2 cellular contexts compared by ENCODE assay signal in the genomic region with DNA sequence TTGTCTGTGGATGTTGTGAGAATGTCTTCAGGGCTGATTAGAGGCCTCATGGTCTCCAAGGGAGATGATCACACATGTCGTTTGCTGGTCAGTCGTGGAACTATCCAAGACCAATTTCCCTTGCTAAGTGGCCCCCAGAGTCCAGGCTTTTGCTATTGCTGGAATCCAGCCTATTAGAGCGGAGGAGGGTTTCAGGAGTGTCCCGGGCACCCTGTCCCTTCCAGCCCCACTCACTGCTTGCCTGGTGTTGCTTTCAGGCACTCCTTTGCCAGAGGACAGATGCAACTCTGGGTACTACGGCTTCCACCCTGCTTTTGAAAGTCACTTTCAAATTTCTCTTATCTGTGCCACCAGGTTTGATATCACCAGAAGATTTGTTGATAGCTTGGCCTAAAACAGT.
TF ChIP-seq lines count a peak whose summit lies in the region.

No MANE protein-coding gene starts in this region.

TF ChIP-seq in GM23338, 12 proteins besides CTCF, POLR2A, EP300 and RAD21:
- no peak for TF ChIP-seq ZNF114 (CRISPR knock-in tag; IDR thresholded peaks at IDR 0.05)
- no peak for TF ChIP-seq JUNB (IDR thresholded peaks at IDR 0.05; ENCODE audit: unreplicated experiment)
- TF ChIP-seq EZH2 (IDR thresholded peaks at IDR 0.05; ENCODE audit: low read depth, unreplicated experiment): no peak
- TF ChIP-seq, protein P1, sequence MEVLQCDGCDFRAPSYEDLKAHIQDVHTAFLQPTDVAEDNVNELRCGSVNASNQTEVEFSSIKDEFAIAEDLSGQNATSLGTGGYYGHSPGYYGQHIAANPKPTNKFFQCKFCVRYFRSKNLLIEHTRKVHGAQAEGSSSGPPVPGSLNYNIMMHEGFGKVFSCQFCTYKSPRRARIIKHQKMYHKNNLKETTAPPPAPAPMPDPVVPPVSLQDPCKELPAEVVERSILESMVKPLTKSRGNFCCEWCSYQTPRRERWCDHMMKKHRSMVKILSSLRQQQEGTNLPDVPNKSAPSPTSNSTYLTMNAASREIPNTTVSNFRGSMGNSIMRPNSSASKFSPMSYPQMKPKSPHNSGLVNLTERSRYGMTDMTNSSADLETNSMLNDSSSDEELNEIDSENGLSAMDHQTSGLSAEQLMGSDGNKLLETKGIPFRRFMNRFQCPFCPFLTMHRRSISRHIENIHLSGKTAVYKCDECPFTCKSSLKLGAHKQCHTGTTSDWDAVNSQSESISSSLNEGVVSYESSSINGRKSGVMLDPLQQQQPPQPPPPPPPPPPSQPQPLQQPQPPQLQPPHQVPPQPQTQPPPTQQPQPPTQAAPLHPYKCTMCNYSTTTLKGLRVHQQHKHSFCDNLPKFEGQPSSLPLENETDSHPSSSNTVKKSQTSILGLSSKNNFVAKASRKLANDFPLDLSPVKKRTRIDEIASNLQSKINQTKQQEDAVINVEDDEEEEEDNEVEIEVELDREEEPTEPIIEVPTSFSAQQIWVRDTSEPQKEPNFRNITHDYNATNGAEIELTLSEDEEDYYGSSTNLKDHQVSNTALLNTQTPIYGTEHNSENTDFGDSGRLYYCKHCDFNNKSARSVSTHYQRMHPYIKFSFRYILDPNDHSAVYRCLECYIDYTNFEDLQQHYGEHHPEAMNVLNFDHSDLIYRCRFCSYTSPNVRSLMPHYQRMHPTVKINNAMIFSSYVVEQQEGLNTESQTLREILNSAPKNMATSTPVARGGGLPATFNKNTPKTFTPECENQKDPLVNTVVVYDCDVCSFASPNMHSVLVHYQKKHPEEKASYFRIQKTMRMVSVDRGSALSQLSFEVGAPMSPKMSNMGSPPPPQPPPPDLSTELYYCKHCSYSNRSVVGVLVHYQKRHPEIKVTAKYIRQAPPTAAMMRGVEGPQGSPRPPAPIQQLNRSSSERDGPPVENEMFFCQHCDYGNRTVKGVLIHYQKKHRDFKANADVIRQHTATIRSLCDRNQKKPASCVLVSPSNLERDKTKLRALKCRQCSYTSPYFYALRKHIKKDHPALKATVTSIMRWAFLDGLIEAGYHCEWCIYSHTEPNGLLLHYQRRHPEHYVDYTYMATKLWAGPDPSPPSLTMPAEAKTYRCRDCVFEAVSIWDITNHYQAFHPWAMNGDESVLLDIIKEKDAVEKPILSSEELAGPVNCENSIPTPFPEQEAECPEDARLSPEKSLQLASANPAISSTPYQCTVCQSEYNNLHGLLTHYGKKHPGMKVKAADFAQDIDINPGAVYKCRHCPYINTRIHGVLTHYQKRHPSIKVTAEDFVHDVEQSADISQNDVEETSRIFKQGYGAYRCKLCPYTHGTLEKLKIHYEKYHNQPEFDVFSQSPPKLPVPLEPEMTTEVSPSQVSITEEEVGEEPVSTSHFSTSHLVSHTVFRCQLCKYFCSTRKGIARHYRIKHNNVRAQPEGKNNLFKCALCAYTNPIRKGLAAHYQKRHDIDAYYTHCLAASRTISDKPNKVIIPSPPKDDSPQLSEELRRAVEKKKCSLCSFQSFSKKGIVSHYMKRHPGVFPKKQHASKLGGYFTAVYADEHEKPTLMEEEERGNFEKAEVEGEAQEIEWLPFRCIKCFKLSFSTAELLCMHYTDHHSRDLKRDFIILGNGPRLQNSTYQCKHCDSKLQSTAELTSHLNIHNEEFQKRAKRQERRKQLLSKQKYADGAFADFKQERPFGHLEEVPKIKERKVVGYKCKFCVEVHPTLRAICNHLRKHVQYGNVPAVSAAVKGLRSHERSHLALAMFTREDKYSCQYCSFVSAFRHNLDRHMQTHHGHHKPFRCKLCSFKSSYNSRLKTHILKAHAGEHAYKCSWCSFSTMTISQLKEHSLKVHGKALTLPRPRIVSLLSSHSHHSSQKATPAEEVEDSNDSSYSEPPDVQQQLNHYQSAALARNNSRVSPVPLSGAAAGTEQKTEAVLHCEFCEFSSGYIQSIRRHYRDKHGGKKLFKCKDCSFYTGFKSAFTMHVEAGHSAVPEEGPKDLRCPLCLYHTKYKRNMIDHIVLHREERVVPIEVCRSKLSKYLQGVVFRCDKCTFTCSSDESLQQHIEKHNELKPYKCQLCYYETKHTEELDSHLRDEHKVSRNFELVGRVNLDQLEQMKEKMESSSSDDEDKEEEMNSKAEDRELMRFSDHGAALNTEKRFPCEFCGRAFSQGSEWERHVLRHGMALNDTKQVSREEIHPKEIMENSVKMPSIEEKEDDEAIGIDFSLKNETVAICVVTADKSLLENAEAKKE (CRISPR knock-in tag; IDR thresholded peaks at IDR 0.05): no peak
- no peak for TF ChIP-seq NANOG (IDR thresholded peaks at IDR 0.05; ENCODE audit: borderline replicate concordance)
- no peak for TF ChIP-seq EZH2phosphoT487 (IDR thresholded peaks at IDR 0.05; ENCODE audit: unreplicated experiment)
- no peak for TF ChIP-seq REST (IDR thresholded peaks at IDR 0.05; ENCODE audit: unreplicated experiment)
- TF ChIP-seq, protein P2, sequence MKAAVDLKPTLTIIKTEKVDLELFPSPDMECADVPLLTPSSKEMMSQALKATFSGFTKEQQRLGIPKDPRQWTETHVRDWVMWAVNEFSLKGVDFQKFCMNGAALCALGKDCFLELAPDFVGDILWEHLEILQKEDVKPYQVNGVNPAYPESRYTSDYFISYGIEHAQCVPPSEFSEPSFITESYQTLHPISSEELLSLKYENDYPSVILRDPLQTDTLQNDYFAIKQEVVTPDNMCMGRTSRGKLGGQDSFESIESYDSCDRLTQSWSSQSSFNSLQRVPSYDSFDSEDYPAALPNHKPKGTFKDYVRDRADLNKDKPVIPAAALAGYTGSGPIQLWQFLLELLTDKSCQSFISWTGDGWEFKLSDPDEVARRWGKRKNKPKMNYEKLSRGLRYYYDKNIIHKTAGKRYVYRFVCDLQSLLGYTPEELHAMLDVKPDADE (IDR thresholded peaks at IDR 0.05): no peak

TF ChIP-seq in H1, 55 proteins besides CTCF, POLR2A, EP300 and RAD21:
- TF ChIP-seq KDM5A (IDR thresholded peaks at IDR 0.05; ENCODE audit: low read length) (no peak), TAF1 (IDR thresholded peaks at IDR 0.05; ENCODE audit: low read depth, low read length) (no peak), SIN3A (conservative IDR thresholded peaks at IDR 0.05 in 1 of 2, IDR thresholded peaks at IDR 0.05 in 1 of 2; ENCODE audit: low read depth in 1 of 2, low read length in 2 of 2) (no peak), SAP30 (IDR thresholded peaks at IDR 0.05; ENCODE audit: insufficient read depth, insufficient replicate concordance, low read length) (no peak), TBP (IDR thresholded peaks at IDR 0.05; ENCODE audit: low read depth, low read length) (no peak), JUND (IDR thresholded peaks at IDR 0.05; ENCODE audit: low read length) (no peak)
